Comparison of ENCODE assay signal across 1 cellular context in the genomic region with DNA sequence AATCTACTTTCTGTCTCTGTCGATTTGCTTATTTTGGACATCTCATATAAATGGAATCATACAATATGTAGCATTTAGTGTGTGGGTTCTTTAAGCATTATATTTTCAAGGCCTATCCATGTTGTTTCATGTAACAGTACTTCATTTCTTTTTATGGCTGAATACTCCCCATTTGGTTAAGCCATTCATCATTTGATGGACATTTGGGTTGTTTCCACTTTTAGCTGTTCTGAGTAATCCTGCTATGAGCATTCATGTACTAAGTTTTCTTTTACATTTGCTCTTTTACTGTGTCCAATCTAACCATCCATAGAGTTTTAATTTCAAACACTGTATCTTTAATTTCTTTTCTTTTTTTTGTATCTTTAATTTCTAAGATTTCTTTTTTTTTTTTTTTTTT.
TF ChIP-seq lines count a peak whose summit lies in the region.

No MANE protein-coding gene starts in this region.

TF ChIP-seq in IMR-90, 13 proteins besides CTCF, POLR2A, EP300 and RAD21:
- TF ChIP-seq NFE2L2 (IDR thresholded peaks at IDR 0.05; ENCODE audit: low read depth, low read length), result no peak
- TF ChIP-seq RFX5 (IDR thresholded peaks at IDR 0.05; ENCODE audit: low read depth, low read length), result no peak
